Comparison of ENCODE assay signal across 9 cellular contexts in the genomic region with DNA sequence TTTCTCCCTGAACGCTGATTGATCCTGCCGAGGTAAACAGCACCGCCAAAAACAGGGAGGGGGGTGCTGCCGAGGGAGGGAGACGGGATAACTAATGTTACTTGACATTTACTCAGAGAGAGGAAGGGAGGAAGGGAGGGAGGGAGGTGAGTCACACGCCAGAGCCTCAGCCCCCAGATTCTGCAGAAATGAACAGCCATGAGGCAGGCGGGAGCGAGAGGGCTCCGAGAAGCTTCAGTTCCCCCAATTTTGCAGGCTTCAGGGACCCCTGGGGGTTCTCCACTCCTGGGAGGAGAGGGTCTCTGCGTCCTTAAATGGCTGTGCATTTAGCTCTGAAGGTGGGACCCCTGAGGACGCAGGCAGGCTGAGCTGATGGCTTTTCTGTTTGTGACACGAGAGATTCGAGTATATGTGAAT. TPM values are rescaled to one million over a fixed set of nuclear protein-coding genes. Genes with fewer than 3 reads are reported as not detected.
A peak's percentile ranks its signal among the peaks of the same experiment; 100 is the strongest.
DNase-seq lines count a peak whose midpoint lies in the region; ATAC-seq and TF ChIP-seq lines count a peak whose summit lies in the region.
"Had no signal": no experiment of that assay in that cellular context is flagged by ENCODE, and none has a peak within 500 bp of the region (broad histone marks: within the 10 kb centered on the region; RNA-seq: fewer than 3 reads in every experiment).

No MANE protein-coding gene starts in this region.

- no peak overlapping the region for H3K4me3 Mint-ChIP-seq in progenitor cell of endocrine pancreas (ENCODE audit: low read depth)

- peak overlapping the region; percentile 37 to 71 for H3K18ac ChIP-seq in mesenchymal stem cell (ENCODE audit: low read depth in 1 of 2, low read length in 2 of 2)

- peaks cover 6% of the 10 kb centered on the region for H3K4me1 Mint-ChIP-seq in progenitor cell of endocrine pancreas (ENCODE audit: low read depth)

- H3K27me3 ChIP-seq in BE2C (no peaks in the 10 kb centered on the region), PC-9 (ENCODE audit: insufficient read depth, low read depth) (no peaks in the 10 kb centered on the region), mesenchymal stem cell (ENCODE audit: control insufficient read depth in 1 of 2, insufficient read depth in 1 of 2, low read length in 2 of 2) (no peaks in the 10 kb centered on the region)

- H3K9me2 ChIP-seq in PC-9 (ENCODE audit: insufficient read depth) = no peaks in the 10 kb centered on the region

- H3K14ac ChIP-seq in mesenchymal stem cell (ENCODE audit: low read length in 2 of 2) = no peak overlapping the region

- peak; percentile 87 for ATAC-seq in stimulated activated naive CD8-positive, alpha-beta T cell treated with anti-CD3 and anti-CD28 coated beads, Interleukin-15, Interleukin-2, amounts not matched to agents 100 U/mL and 50 U/mL, for 24 hours
- no peak for ATAC-seq in HG02588 (IDR thresholded peaks at IDR 0.05; ENCODE audit: unreplicated experiment)

- no peak overlapping the region for H2AK5ac ChIP-seq in mesenchymal stem cell (ENCODE audit: low read length, severe bottlenecking)

- H3K9me3 Mint-ChIP-seq in progenitor cell of endocrine pancreas (ENCODE audit: low read depth) = no peaks in the 10 kb centered on the region

- H2BK12ac ChIP-seq in mesenchymal stem cell (ENCODE audit: low read length in 2 of 2) = peak overlapping the region in 1 of 2 experiments; percentile 78

- H3K9me3 ChIP-seq in BE2C = no peaks in the 10 kb centered on the region
- H3K9me3 ChIP-seq in PC-9 (ENCODE audit: insufficient read depth, low read depth) = no peaks in the 10 kb centered on the region
- peaks cover 14% of the 10 kb centered on the region for H3K9me3 ChIP-seq in mesenchymal stem cell (ENCODE audit: control insufficient read depth, low read length)

- 7% methylated on average over 13 of the region's 13 CpGs for WGBS in mesenchymal stem cell

- BruUV-seq in PC-9 (replicated peaks; lab: Mats Ljungman, UMichigan) = no TSS peak

- no peak for TF ChIP-seq CTCF in BE2C (IDR thresholded peaks at IDR 0.05; ENCODE audit: low read depth, low read length)
- TF ChIP-seq CTCF in PC-9 (conservative IDR thresholded peaks at IDR 0.05) = no peak
- no peak for TF ChIP-seq CTCF in progenitor cell of endocrine pancreas (IDR thresholded peaks at IDR 0.05; ENCODE audit: unreplicated experiment)

- H3K27ac ChIP-seq in PC-9 (no peak overlapping the region), mesenchymal stem cell (ENCODE audit: low read length, poor library complexity, severe bottlenecking) (no peak overlapping the region)
- H3K27ac ChIP-seq: epithelial cell of prostate had no signal

- peaks cover 10% of the 10 kb centered on the region; the same call in 1 of the 2 replicates for H3F3A ChIP-seq in PC-9 (ENCODE audit: insufficient read depth, low read depth)

- no peak for DNase-seq in BE2C
- peak in 1 of 2 experiments; percentile 28 for DNase-seq in PC-9
- DNase-seq in activated naive CD4-positive, alpha-beta T cell (lab: John Stamatoyannopoulos, UW) = peak in 3 of 4 experiments; percentile 19 to 45 (median 36)
- peak; percentile 70 for DNase-seq in mesenchymal stem cell
- peak; percentile 70 for DNase-seq in stimulated activated naive CD8-positive, alpha-beta T cell treated with anti-CD3 and anti-CD28 coated beads, Interleukin-15, Interleukin-2, amounts not matched to agents 100 U/mL and 50 U/mL, for 24 hours
- DNase-seq in NCI-H748 treated with DMSO at 0.1 percent for 48 hours (lab: John Stamatoyannopoulos, UW) = no peak
- no peak for DNase-seq in progenitor cell of endocrine pancreas (ENCODE audit: low spot score, unreplicated experiment)

- H3K4me2 ChIP-seq in PC-9 (peak overlapping the region; percentile 63), mesenchymal stem cell (ENCODE audit: low read length, poor library complexity, severe bottlenecking) (peak overlapping the region; percentile 50)

- peak overlapping the region; percentile 67 for H3K9ac ChIP-seq in mesenchymal stem cell (ENCODE audit: low read length)

- intact Hi-C loops in PC-9 (cut with micrococcal nuclease; ENCODE audit: unreplicated experiment) = no loop called here

- H2BK120ac ChIP-seq in mesenchymal stem cell (ENCODE audit: low read depth, low read length) = peak overlapping the region; percentile 90

- peak overlapping the region; percentile 84 for H2BK15ac ChIP-seq in mesenchymal stem cell (ENCODE audit: low read depth, poor library complexity, severe bottlenecking)

- H3K36me3 ChIP-seq in BE2C (no peaks in the 10 kb centered on the region), PC-9 (ENCODE audit: low read depth) (no peaks in the 10 kb centered on the region), mesenchymal stem cell (ENCODE audit: control insufficient read depth in 1 of 2, insufficient read depth in 2 of 2, low read depth in 1 of 2, low read length in 2 of 2) (no peaks in the 10 kb centered on the region)

- POLR2A ChIA-PET in PC-9 (lab: Charles Lee; ENCODE audit: unreplicated experiment) = interaction anchor here (0.6 to 0.7 kb wide), 2 partner anchors 13 to 375 kb away, joined by 3 read pairs; no protein-coding TSS in a partner anchor

- H4K91ac ChIP-seq in mesenchymal stem cell (ENCODE audit: low read length) = no peak overlapping the region

- H3K4ac ChIP-seq in mesenchymal stem cell (ENCODE audit: low read depth in 1 of 2, low read length in 2 of 2) = peak overlapping the region in 1 of 2 experiments; percentile 19

- no peak overlapping the region for H2BK5ac ChIP-seq in mesenchymal stem cell (ENCODE audit: low read depth, low read length, poor library complexity, severe bottlenecking)

- H3K4me1 ChIP-seq in BE2C = no peaks in the 10 kb centered on the region; the same call in 1 of the 2 replicates
- peaks cover 11% of the 10 kb centered on the region for H3K4me1 ChIP-seq in PC-9 (replicated peaks; ENCODE audit: insufficient read depth)
- peaks cover 11% of the 10 kb centered on the region for H3K4me1 ChIP-seq in mesenchymal stem cell (ENCODE audit: control insufficient read depth, insufficient read depth, low read depth, low read length)

- CTCF ChIA-PET in PC-9 (lab: Charles Lee) = interaction anchor here (0.6 kb wide), 1 partner anchor 94 kb away, joined by 7 read pairs; no protein-coding TSS in a partner anchor

- no peaks in the 10 kb centered on the region for H3K79me1 ChIP-seq in mesenchymal stem cell (replicated peaks; ENCODE audit: low read length, poor library complexity, severe bottlenecking)

- H3K4me3 ChIP-seq in BE2C (ENCODE audit: low read depth, low read length) (peak overlapping the region; percentile 10; the same call in 1 of the 2 replicates), PC-9 (peak overlapping the region; percentile 34; the same call in 1 of the 2 replicates), mesenchymal stem cell (ENCODE audit: insufficient read depth in 1 of 2, low read depth in 1 of 2, low read length in 2 of 2) (peak overlapping the region in 1 of 2 experiments; percentile 55)

- peaks cover 7% of the 10 kb centered on the region for H3K27me3 Mint-ChIP-seq in progenitor cell of endocrine pancreas

- H4K20me1 ChIP-seq in PC-9 (ENCODE audit: insufficient read depth) = no peaks in the 10 kb centered on the region

- no peaks in the 10 kb centered on the region for H3K36me3 Mint-ChIP-seq in progenitor cell of endocrine pancreas (ENCODE audit: insufficient read depth)

- peak overlapping the region; percentile 78 for H4K8ac ChIP-seq in mesenchymal stem cell (ENCODE audit: low read length)

- no peak overlapping the region for H3K27ac Mint-ChIP-seq in progenitor cell of endocrine pancreas

- no peaks in the 10 kb centered on the region for H3K79me2 ChIP-seq in PC-9 (ENCODE audit: low read depth)

- H2AFZ ChIP-seq in PC-9 (0 out of 2 replicates have a peak overlapping the region, but pooled peaks have one; percentile 60), mesenchymal stem cell (ENCODE audit: low read depth, low read length) (no peak overlapping the region)

- no peak overlapping the region for H3K23ac ChIP-seq in mesenchymal stem cell (ENCODE audit: low read length in 2 of 2)

RNA-seq across cellular contexts. Expression of a gene that starts 59.1 kb away (rescaled TPM):
- 38.6 TPM for polyA plus RNA-seq in BE2C (2012; ENCODE audit: insufficient read depth, insufficient read length, low read depth)
- total RNA-seq in PC-9 (2021) = 35.5 and 37.3 TPM in 2 replicates
- 26.8 TPM for polyA plus RNA-seq in mesenchymal stem cell (2013, experiment 1 of 2)
- polyA plus RNA-seq in mesenchymal stem cell (2013, experiment 2 of 2) = 26.3 TPM
- 21.8 and 22.6 TPM in 2 replicates for total RNA-seq in progenitor cell of endocrine pancreas

Comparison
In these comparisons a context has a peak if more than half of its experiments do, and no peak if none do; other contexts are left out.
1. DNase-seq: peak in activated naive CD4-positive, alpha-beta T cell (3 of 4), mesenchymal stem cell (single experiment) and stimulated activated naive CD8-positive, alpha-beta T cell treated with anti-CD3 and anti-CD28 coated beads, Interleukin-15, Interleukin-2, amounts not matched to agents 100 U/mL and 50 U/mL, for 24 hours (single experiment); none in BE2C (single experiment), NCI-H748 treated with DMSO at 0.1 percent for 48 hours (single experiment) and progenitor cell of endocrine pancreas (single experiment).